ENCODE assay signal across 28 cellular contexts in the genomic region with DNA sequence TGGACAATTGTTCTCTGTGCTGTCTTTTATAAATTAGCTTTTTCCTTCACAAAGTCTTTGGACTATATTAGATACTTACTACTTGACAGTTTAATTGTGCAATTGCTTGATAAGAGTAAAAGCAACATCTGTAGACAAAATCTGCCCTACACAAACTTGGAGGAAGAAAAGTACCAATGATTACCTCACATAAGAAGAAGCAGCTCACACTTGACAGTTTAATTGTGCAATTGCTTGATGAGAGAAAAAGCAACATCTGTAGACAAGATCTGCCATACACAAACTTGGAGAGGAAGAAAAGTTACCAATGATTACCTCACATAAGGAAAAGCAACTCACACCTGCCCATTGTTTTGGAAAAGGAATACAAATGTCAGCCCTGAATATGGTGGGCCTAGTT. TPM values are rescaled to one million over a fixed set of nuclear protein-coding genes. Genes with fewer than 3 reads are reported as not detected.
DNase-seq lines count a peak whose midpoint lies in the region; ATAC-seq, FAIRE-seq and TF ChIP-seq lines count a peak whose summit lies in the region.
"Had no signal": no experiment of that assay in that cellular context is flagged by ENCODE, and none has a peak within 500 bp of the region (broad histone marks: within the 10 kb centered on the region; RNA-seq: fewer than 3 reads in every experiment).

No MANE protein-coding gene starts in this region.

- FAIRE-seq in astrocyte (lab: Jason Lieb, UNC) = peak; percentile 64
- FAIRE-seq: GM12891 had no signal

- H3K4me2 ChIP-seq in astrocyte (ENCODE audit: low read length) = no peak overlapping the region

- POLR2A ChIA-PET in activated CD8-positive, alpha-beta T cell treated with anti-CD3 and anti-CD28 coated beads, Interleukin-2, amount 10 ng/mL, durations not matched to agents 7 days and 5 days (lab: Charles Lee) = no interaction called here

- DNase-seq in SIG-M5 treated with dmso at 0.1 percent for 504 hours (lab: John Stamatoyannopoulos, UW; ENCODE audit: unreplicated experiment) = peak; percentile 79
- DNase-seq in SIG-M5 (lab: John Stamatoyannopoulos, UW) = no peak
- peak; percentile 40 for DNase-seq in SKM-1 (lab: John Stamatoyannopoulos, UW; ENCODE audit: unreplicated experiment)
- no peak for DNase-seq in astrocyte (ENCODE audit: low read depth)
- no peak for DNase-seq in tibial nerve (ENCODE audit: low spot score in 2 of 2)
- no peak for DNase-seq in activated CD8-positive, alpha-beta T cell treated with anti-CD3 and anti-CD28 coated beads, Interleukin-2, amount 10 ng/mL, durations not matched to agents 7 days and 5 days
- no peak for DNase-seq in NCI-H1105 (lab: John Stamatoyannopoulos, UW)
- DNase-seq: AML-193; C1 segment of cervical spinal cord; CD8-positive, alpha-beta T cell; DND-41; Karpas-422; NCI-H1092 treated with DMSO at 0.1 percent for 48 hours; NCI-H146; NCI-H2029; NCI-H2171; NCI-H345; NCI-H524; NCI-H774; NK-92 treated with Interleukin-12 subunit alpha and Interleukin-12 subunit beta, amount 100 ng/mL, for 24 hours; SHP77 treated with DMSO at 0.1 percent for 48 hours had no signal

- H3K36me3 ChIP-seq in astrocyte (ENCODE audit: insufficient read depth, low read length) = no peaks in the 10 kb centered on the region
- no peaks in the 10 kb centered on the region for H3K36me3 ChIP-seq in tibial nerve

- no peaks in the 10 kb centered on the region for H4K20me1 ChIP-seq in astrocyte (ENCODE audit: insufficient read depth, low read length)

- H3K4me1 ChIP-seq in astrocyte (ENCODE audit: insufficient read depth, low read length) (no peaks in the 10 kb centered on the region), tibial nerve (no peaks in the 10 kb centered on the region)

- H3K9ac ChIP-seq in astrocyte (ENCODE audit: low read length) = no peak overlapping the region

- H3K27me3 ChIP-seq in astrocyte (ENCODE audit: insufficient read depth, low read length) = no peaks in the 10 kb centered on the region
- H3K27me3 ChIP-seq in tibial nerve = no peaks in the 10 kb centered on the region

- no peaks in the 10 kb centered on the region for H3K79me2 ChIP-seq in astrocyte (ENCODE audit: insufficient read depth, low read length)

- no peak overlapping the region for H3K4me3 Mint-ChIP-seq in astrocyte (ENCODE audit: unreplicated experiment)
- no peak overlapping the region for H3K4me3 Mint-ChIP-seq in activated CD8-positive, alpha-beta T cell treated with anti-CD3 and anti-CD28 coated beads, Interleukin-2, amount 10 ng/mL, durations not matched to agents 7 days and 5 days
- H3K4me3 Mint-ChIP-seq: CD8-positive, alpha-beta T cell; IgD-negative memory B cell had no signal

- CTCF ChIA-PET in activated CD8-positive, alpha-beta T cell treated with anti-CD3 and anti-CD28 coated beads, Interleukin-2, amount 10 ng/mL, durations not matched to agents 7 days and 5 days (lab: Charles Lee) = no interaction called here

- no peak for TF ChIP-seq EP300 in tibial nerve (IDR thresholded peaks at IDR 0.05)

- TF ChIP-seq POLR2A in tibial nerve (IDR thresholded peaks at IDR 0.05) = no peak

- H3K27me3 Mint-ChIP-seq in astrocyte (ENCODE audit: low read depth, unreplicated experiment) = no peaks in the 10 kb centered on the region
- H3K27me3 Mint-ChIP-seq in activated CD8-positive, alpha-beta T cell treated with anti-CD3 and anti-CD28 coated beads, Interleukin-2, amount 10 ng/mL, durations not matched to agents 7 days and 5 days (ENCODE audit: low read depth) = peaks cover 3% of the 10 kb centered on the region

- peaks cover 12% of the 10 kb centered on the region for H3K9me3 Mint-ChIP-seq in astrocyte (ENCODE audit: unreplicated experiment)
- H3K9me3 Mint-ChIP-seq in activated CD8-positive, alpha-beta T cell treated with anti-CD3 and anti-CD28 coated beads, Interleukin-2, amount 10 ng/mL, durations not matched to agents 7 days and 5 days (ENCODE audit: insufficient read depth) = no peaks in the 10 kb centered on the region

- no peak overlapping the region for H2AFZ ChIP-seq in astrocyte (ENCODE audit: low read depth, low read length)

- H3K27ac ChIP-seq in astrocyte (ENCODE audit: low read depth, low read length) (no peak overlapping the region), tibial nerve (no peak overlapping the region)
- H3K27ac ChIP-seq: RWPE1 had no signal

- no peak overlapping the region for H3K27ac Mint-ChIP-seq in astrocyte (ENCODE audit: unreplicated experiment)
- no peak overlapping the region for H3K27ac Mint-ChIP-seq in activated CD8-positive, alpha-beta T cell treated with anti-CD3 and anti-CD28 coated beads, Interleukin-2, amount 10 ng/mL, durations not matched to agents 7 days and 5 days
- H3K27ac Mint-ChIP-seq: CD8-positive, alpha-beta T cell; IgD-negative memory B cell had no signal

- TF ChIP-seq CTCF in astrocyte (IDR thresholded peaks at IDR 0.05; ENCODE audit: insufficient read depth, low read depth, low read length) = no peak
- TF ChIP-seq CTCF in tibial nerve (IDR thresholded peaks at IDR 0.05) = no peak

- peaks cover 17% of the 10 kb centered on the region for H3K4me1 Mint-ChIP-seq in astrocyte (ENCODE audit: low read depth, unreplicated experiment)
- H3K4me1 Mint-ChIP-seq in activated CD8-positive, alpha-beta T cell treated with anti-CD3 and anti-CD28 coated beads, Interleukin-2, amount 10 ng/mL, durations not matched to agents 7 days and 5 days (ENCODE audit: low read depth) = no peaks in the 10 kb centered on the region

- H3K9me3 ChIP-seq in astrocyte (ENCODE audit: insufficient read depth, low read depth, low read length) (no peaks in the 10 kb centered on the region), tibial nerve (peaks cover 0 to 9% (median 0%) of the 10 kb centered on the region in 4 donors)

- no peaks in the 10 kb centered on the region for H3K36me3 Mint-ChIP-seq in astrocyte (ENCODE audit: low read depth, unreplicated experiment)
- no peaks in the 10 kb centered on the region for H3K36me3 Mint-ChIP-seq in activated CD8-positive, alpha-beta T cell treated with anti-CD3 and anti-CD28 coated beads, Interleukin-2, amount 10 ng/mL, durations not matched to agents 7 days and 5 days (ENCODE audit: low read depth)
- H3K36me3 Mint-ChIP-seq: CD8-positive, alpha-beta T cell had no signal

- H3K4me3 ChIP-seq in astrocyte (ENCODE audit: insufficient read depth, low read depth, low read length) (no peak overlapping the region), tibial nerve (no peak overlapping the region)

- ATAC-seq in activated CD8-positive, alpha-beta T cell treated with anti-CD3 and anti-CD28 coated beads, Interleukin-2, amount 10 ng/mL, durations not matched to agents 7 days and 5 days = no peak
- no peak for ATAC-seq in GM19397 (IDR thresholded peaks at IDR 0.05; ENCODE audit: unreplicated experiment)
- ATAC-seq: CD8-positive, alpha-beta T cell; HCT116 had no signal

RNA-seq across cellular contexts. Expression of a gene that starts 17.1 kb away (rescaled TPM):
- total RNA-seq in astrocyte = 0.27 TPM in 1 of 2 replicates, not detected in the other
- total RNA-seq in tibial nerve = 1 to 10 TPM in 3 of 4 donors, under 1 TPM in 1; under 0.01 to 7.0 (median 2.2) TPM
- total RNA-seq in activated CD8-positive, alpha-beta T cell treated with anti-CD3 and anti-CD28 coated beads, Interleukin-2, amount 10 ng/mL, durations not matched to agents 7 days and 5 days = under 1 TPM in 1 of 2 experiments, not detected in 1; 0.39 TPM
- total RNA-seq: A172; CD8-positive, alpha-beta T cell; G401 had no signal

Comparison
In these comparisons a context has a peak if more than half of its experiments do, and no peak if none do; other contexts are left out.
1. DNase-seq: peak in SIG-M5 treated with dmso at 0.1 percent for 504 hours (single experiment) and SKM-1 (single experiment); none in SIG-M5 (single experiment), astrocyte (single experiment), tibial nerve (0 of 2), activated CD8-positive, alpha-beta T cell treated with anti-CD3 and anti-CD28 coated beads, Interleukin-2, amount 10 ng/mL, durations not matched to agents 7 days and 5 days (single experiment) and NCI-H1105 (single experiment).